Comparison of ENCODE assay signal across 23 cellular contexts in genomic region chr17:71528210-71528609, GRCh38.
DNase-seq lines count a peak whose midpoint lies in the region; ATAC-seq, FAIRE-seq and TF ChIP-seq lines count a peak whose summit lies in the region.
"Had no signal": no experiment of that assay in that cellular context is flagged by ENCODE, and none has a peak within 500 bp of the region (broad histone marks: within the 10 kb centered on the region; RNA-seq: fewer than 3 reads in every experiment).

No MANE protein-coding gene starts in this region.

- no peak overlapping the region for H3K27ac Mint-ChIP-seq in activated CD4-positive, alpha-beta memory T cell treated with anti-CD3 and anti-CD28 coated beads, Interleukin-2, amount 10 ng/mL, durations not matched to agents 7 days and 5 days
- H3K27ac Mint-ChIP-seq: CD4-positive, alpha-beta T cell; CD8-positive, alpha-beta T cell had no signal

- no TSS peak for BruUV-seq in HepG2 (replicated peaks; lab: Mats Ljungman, UMichigan)

- POLR2A ChIA-PET in HepG2 (lab: Yijun Ruan, JAX) (no interaction called here), HEK293 (lab: Yijun Ruan, JAX) (no interaction called here)
- POLR2A ChIA-PET in activated CD4-positive, alpha-beta memory T cell treated with anti-CD3 and anti-CD28 coated beads, Interleukin-2, amount 10 ng/mL, durations not matched to agents 7 days and 5 days (lab: Charles Lee) = no interaction called here

- no peak for DNase-seq in HepG2 (ENCODE audit: low spot score)
- DNase-seq in right lobe of liver = no peak
- DNase-seq in RPMI7951 (ENCODE audit: low read depth) = peak; percentile 19
- DNase-seq in myocyte (ENCODE audit: low read depth) = peak; percentile 5
- no peak for DNase-seq in activated CD4-positive, alpha-beta memory T cell treated with anti-CD3 and anti-CD28 coated beads, Interleukin-2, amount 10 ng/mL, durations not matched to agents 7 days and 5 days
- DNase-seq in NCI-H1048 (lab: John Stamatoyannopoulos, UW) = no peak
- DNase-seq: 8988T; ACHN; Caco-2; Calu3; CD4-positive, alpha-beta T cell; CD8-positive, alpha-beta T cell; DMS79 treated with DMSO at 0.1 percent for 48 hours; GF-D8 had no signal

- no peaks in the 10 kb centered on the region for H3K79me2 ChIP-seq in HepG2 (ENCODE audit: insufficient read depth, low read length)

- H2AFZ ChIP-seq in HepG2 (ENCODE audit: low read length) = no peak overlapping the region

- no peaks in the 10 kb centered on the region for H3K4me1 Mint-ChIP-seq in activated CD4-positive, alpha-beta memory T cell treated with anti-CD3 and anti-CD28 coated beads, Interleukin-2, amount 10 ng/mL, durations not matched to agents 7 days and 5 days

- no peak overlapping the region for H3K4me3 ChIP-seq in HepG2 (replicated peaks in 1 of 3; ENCODE audit: insufficient read depth in 1 of 3, low read depth in 2 of 3, low read length in 3 of 3)
- H3K4me3 ChIP-seq in right lobe of liver = no peak overlapping the region
- no peak overlapping the region for H3K4me3 ChIP-seq in HEK293 (ENCODE audit: low read depth, low read length)
- H3K4me3 ChIP-seq: BLaER1 treated with 17β-estradiol and CSF1 and Interleukin-3, amounts not matched to agents 10 nM and 100 nM had no signal

- no peak for TF ChIP-seq CTCF in HepG2 (CRISPR knock-in tag; IDR thresholded peaks at IDR 0.05)
- TF ChIP-seq CTCF in right lobe of liver (IDR thresholded peaks at IDR 0.05) = no peak
- no peak for TF ChIP-seq CTCF in HEK293 (tag by site-specific recombination; IDR thresholded peaks at IDR 0.05)

- in situ Hi-C loops in HepG2 (cut with HindIII; ENCODE audit: extremely low pct_ligation_motif_present, low pct_unique_long_range_greater_than_20kb) = no loop called here

- ATAC-seq in HepG2 (no peak), right lobe of liver (no peak), HG02938 (IDR thresholded peaks at IDR 0.05; ENCODE audit: unreplicated experiment) (no peak)
- ATAC-seq: CD8-positive, alpha-beta T cell had no signal

- TF ChIP-seq EP300 in HepG2 (IDR thresholded peaks at IDR 0.05; ENCODE audit: low read depth in 2 of 2, low read length in 2 of 2) (no peak), HepG2 (CRISPR knock-in tag; IDR thresholded peaks at IDR 0.05; ENCODE audit: borderline replicate concordance) (no peak)

- no peak overlapping the region for H3K27ac ChIP-seq in HepG2 (ENCODE audit: extremely low read length, insufficient read depth, low read length)
- no peak overlapping the region for H3K27ac ChIP-seq in right lobe of liver
- no peak overlapping the region for H3K27ac ChIP-seq in HEK293 (ENCODE audit: extremely low read depth, low read depth, low read length)
- H3K27ac ChIP-seq: BLaER1 treated with 17β-estradiol and CSF1 and Interleukin-3, amounts not matched to agents 10 nM and 100 nM; C4-2B had no signal

- H3K9ac ChIP-seq in HepG2 (ENCODE audit: insufficient read depth, low read depth, low read length) = no peak overlapping the region
- H3K9ac ChIP-seq: BLaER1 treated with 17β-estradiol and CSF1 and Interleukin-3, amounts not matched to agents 10 nM and 100 nM had no signal

- intact Hi-C loops in HepG2 (cut with micrococcal nuclease; ENCODE audit: unreplicated experiment) = no loop called here
- intact Hi-C loops in right lobe of liver (cut with DNase I) = no loop called here

- FAIRE-seq in HepG2 (lab: Jason Lieb, UNC) = no peak
- FAIRE-seq: A204.1, D721Med, G401.6, GM12891, GM19239 had no signal

- H3K36me3 ChIP-seq in HepG2 (replicated peaks in 1 of 2; ENCODE audit: control insufficient read depth in 1 of 2, insufficient read depth in 2 of 2, low read length in 2 of 2) (no peaks in the 10 kb centered on the region), right lobe of liver (no peaks in the 10 kb centered on the region), HEK293 (ENCODE audit: control insufficient read depth in 2 of 2, insufficient read depth in 1 of 2, low read length in 2 of 2) (no peaks in the 10 kb centered on the region)
- H3K36me3 ChIP-seq: BLaER1 treated with 17β-estradiol and CSF1 and Interleukin-3, amounts not matched to agents 10 nM and 100 nM had no signal

- TF ChIP-seq POLR2A in HepG2 (IDR thresholded peaks at IDR 0.05; ENCODE audit: insufficient read depth in 1 of 2, low read depth in 2 of 2, low read length in 2 of 2) (no peak), right lobe of liver (IDR thresholded peaks at IDR 0.05) (no peak)

- TF ChIP-seq RAD21 in HepG2 (CRISPR knock-in tag; IDR thresholded peaks at IDR 0.05) = no peak

- no peaks in the 10 kb centered on the region for H3K9me3 ChIP-seq in HepG2 (ENCODE audit: low read length)
- no peaks in the 10 kb centered on the region for H3K9me3 ChIP-seq in right lobe of liver
- no peaks in the 10 kb centered on the region; the same call in 1 of the 2 replicates for H3K9me3 ChIP-seq in HEK293 (ENCODE audit: control insufficient read depth, insufficient read depth, low read depth, low read length)
- H3K9me3 ChIP-seq: BLaER1 treated with 17β-estradiol and CSF1 and Interleukin-3, amounts not matched to agents 10 nM and 100 nM; Caco-2 had no signal

- H3K4me3 Mint-ChIP-seq in activated CD4-positive, alpha-beta memory T cell treated with anti-CD3 and anti-CD28 coated beads, Interleukin-2, amount 10 ng/mL, durations not matched to agents 7 days and 5 days = no peak overlapping the region
- H3K4me3 Mint-ChIP-seq: CD4-positive, alpha-beta T cell; CD8-positive, alpha-beta T cell had no signal

- no peaks in the 10 kb centered on the region for H4K20me1 ChIP-seq in HepG2 (ENCODE audit: insufficient read depth, low read length)
- H4K20me1 ChIP-seq: BLaER1 treated with 17β-estradiol and CSF1 and Interleukin-3, amounts not matched to agents 10 nM and 100 nM had no signal

- no peaks in the 10 kb centered on the region for H3K4me1 ChIP-seq in HepG2 (ENCODE audit: insufficient read depth, low read length)
- no peaks in the 10 kb centered on the region for H3K4me1 ChIP-seq in right lobe of liver
- no peaks in the 10 kb centered on the region for H3K4me1 ChIP-seq in HEK293 (ENCODE audit: control insufficient read depth, insufficient read depth, low read length)
- H3K4me1 ChIP-seq: BLaER1 treated with 17β-estradiol and CSF1 and Interleukin-3, amounts not matched to agents 10 nM and 100 nM; Caco-2 had no signal

- H3K9me3 Mint-ChIP-seq in activated CD4-positive, alpha-beta memory T cell treated with anti-CD3 and anti-CD28 coated beads, Interleukin-2, amount 10 ng/mL, durations not matched to agents 7 days and 5 days = peaks cover 5% of the 10 kb centered on the region

- CTCF ChIA-PET in HepG2 (lab: Yijun Ruan, JAX; ENCODE audit: low intra/inter-chr PET ratio, low total read pairs) (no interaction called here), HEK293 (lab: Yijun Ruan, JAX) (interaction anchor here (0.6 kb wide), 1 partner anchor 593 kb away, joined by 3 read pairs; no protein-coding TSS in a partner anchor)
- CTCF ChIA-PET in activated CD4-positive, alpha-beta memory T cell treated with anti-CD3 and anti-CD28 coated beads, Interleukin-2, amount 10 ng/mL, durations not matched to agents 7 days and 5 days (lab: Charles Lee) = no interaction called here

- no peak overlapping the region for H3K4me2 ChIP-seq in HepG2 (ENCODE audit: low read depth, low read length)
- H3K4me2 ChIP-seq: BLaER1 treated with 17β-estradiol and CSF1 and Interleukin-3, amounts not matched to agents 10 nM and 100 nM had no signal

- H3K27me3 ChIP-seq in HepG2 (ENCODE audit: control insufficient read depth in 1 of 2, insufficient read depth in 2 of 2, low read length in 2 of 2) = no peaks in the 10 kb centered on the region
- no peaks in the 10 kb centered on the region for H3K27me3 ChIP-seq in right lobe of liver
- H3K27me3 ChIP-seq: BLaER1 treated with 17β-estradiol and CSF1 and Interleukin-3, amounts not matched to agents 10 nM and 100 nM had no signal

- no peaks in the 10 kb centered on the region for H3K36me3 Mint-ChIP-seq in activated CD4-positive, alpha-beta memory T cell treated with anti-CD3 and anti-CD28 coated beads, Interleukin-2, amount 10 ng/mL, durations not matched to agents 7 days and 5 days (ENCODE audit: low read depth)
- H3K36me3 Mint-ChIP-seq: CD8-positive, alpha-beta T cell had no signal

- H3K27me3 Mint-ChIP-seq in activated CD4-positive, alpha-beta memory T cell treated with anti-CD3 and anti-CD28 coated beads, Interleukin-2, amount 10 ng/mL, durations not matched to agents 7 days and 5 days = no peaks in the 10 kb centered on the region
- H3K27me3 Mint-ChIP-seq: CD4-positive, alpha-beta T cell had no signal

TF ChIP-seq in HEK293, 187 proteins besides CTCF, POLR2A, EP300 and RAD21 (continues in another document):
- TF ChIP-seq ZBTB10 (tag by site-specific recombination; IDR thresholded peaks at IDR 0.05) (no peak), ZNF555 (tag by site-specific recombination; conservative IDR thresholded peaks at IDR 0.05) (no peak), ZNF266 (tag by site-specific recombination; IDR thresholded peaks at IDR 0.05; ENCODE audit: low read depth) (no peak), ZEB2 (tag by site-specific recombination; IDR thresholded peaks at IDR 0.05) (no peak), ZBTB20 (tag by site-specific recombination; IDR thresholded peaks at IDR 0.05) (no peak), YY2 (tag by site-specific recombination; IDR thresholded peaks at IDR 0.05) (no peak), SETDB1 (IDR thresholded peaks at IDR 0.05; ENCODE audit: insufficient read length, low read length) (peak; percentile 62), ZIC2 (tag by site-specific recombination; IDR thresholded peaks at IDR 0.05) (no peak)

Comparison
In these comparisons a context has a peak if more than half of its experiments do, and no peak if none do; other contexts are left out.
1. DNase-seq: peak in RPMI7951 (single experiment) and myocyte (single experiment); none in HepG2 (single experiment), right lobe of liver (0 of 3), activated CD4-positive, alpha-beta memory T cell treated with anti-CD3 and anti-CD28 coated beads, Interleukin-2, amount 10 ng/mL, durations not matched to agents 7 days and 5 days (single experiment) and NCI-H1048 (single experiment).
2. Of the 63 proteins assayed by ChIP-seq in both HepG2 and HEK293: peak only in HepG2: none; only in HEK293: ATF2 and SETDB1; in both: none; in neither: 61.